8 cellular contexts compared by ENCODE assay signal in genomic region chr6:108157234-108157971, GRCh38. TPM values are rescaled to one million over a fixed set of nuclear protein-coding genes. Genes with fewer than 3 reads are reported as not detected.
DNase-seq lines count a peak whose midpoint lies in the region; ATAC-seq, FAIRE-seq and TF ChIP-seq lines count a peak whose summit lies in the region.
"Had no signal": no experiment of that assay in that cellular context is flagged by ENCODE, and none has a peak within 500 bp of the region (broad histone marks: within the 10 kb centered on the region; RNA-seq: fewer than 3 reads in every experiment).

No MANE protein-coding gene starts in this region.

- no peak for TF ChIP-seq CTCF in GM13977 (IDR thresholded peaks at IDR 0.05; ENCODE audit: extremely low read depth, insufficient read depth, missing control alignments)

- ATAC-seq in SK-N-SH treated with all-trans-retinoic acid at 6 μM for 48 hours: peak; percentile 47
- peak; percentile 38 for ATAC-seq in sciatic nerve
- ATAC-seq in GM18873 (IDR thresholded peaks at IDR 0.05; ENCODE audit: low FRiP score, unreplicated experiment): no peak

- intact Hi-C loops in sciatic nerve (cut with DNase I): loop anchor here (5.0 kb wide), 1 partner anchor 145 kb away; no protein-coding TSS in a partner anchor

- in situ Hi-C loops in GM13977 (cut with MboI; ENCODE audit: low pct_unique_long_range_greater_than_20kb, low sequenced_read_pairs, unreplicated experiment): no loop called here

- no peak for FAIRE-seq in frontal cortex (lab: Jason Lieb, UNC)

- DNase-seq in GM13977 (ENCODE audit: low spot score): peak; percentile 65
- DNase-seq in frontal cortex (ENCODE audit: low spot score in 2 of 2): peak; percentile 64 to 68
- no peak for DNase-seq in sciatic nerve (ENCODE audit: low spot score)
- DNase-seq in activated gamma-delta T cell (lab: John Stamatoyannopoulos, UW): no peak
- DNase-seq in activated effector memory CD4-positive, alpha-beta T cell treated with Interleukin-2 at 50 U/mL for 16 hours: no peak
- DNase-seq: foreskin melanocyte had no signal

TF ChIP-seq in SK-N-SH treated with all-trans-retinoic acid at 6 μM for 48 hours, 23 proteins besides CTCF, POLR2A, EP300 and RAD21:
- TF ChIP-seq ZC3H10 (CRISPR knock-in tag; IDR thresholded peaks at IDR 0.05): no peak
- no peak for TF ChIP-seq RARB (CRISPR knock-in tag; IDR thresholded peaks at IDR 0.05)
- TF ChIP-seq PATZ1 (CRISPR knock-in tag; IDR thresholded peaks at IDR 0.05; ENCODE audit: borderline replicate concordance): no peak

RNA-seq across cellular contexts. Expression of gene NR2E1, which starts 8.4 kb away (rescaled TPM):
- total RNA-seq in frontal cortex (6.1 TPM), sciatic nerve (not detected)

Comparison
In these comparisons a context has a peak if more than half of its experiments do, and no peak if none do; other contexts are left out.
1. DNase-seq: peak in GM13977 (single experiment) and frontal cortex (2 of 2); none in sciatic nerve (single experiment), activated gamma-delta T cell (single experiment) and activated effector memory CD4-positive, alpha-beta T cell treated with Interleukin-2 at 50 U/mL for 16 hours (single experiment).